Comparison of ENCODE assay signal across 19 cellular contexts in the genomic region with DNA sequence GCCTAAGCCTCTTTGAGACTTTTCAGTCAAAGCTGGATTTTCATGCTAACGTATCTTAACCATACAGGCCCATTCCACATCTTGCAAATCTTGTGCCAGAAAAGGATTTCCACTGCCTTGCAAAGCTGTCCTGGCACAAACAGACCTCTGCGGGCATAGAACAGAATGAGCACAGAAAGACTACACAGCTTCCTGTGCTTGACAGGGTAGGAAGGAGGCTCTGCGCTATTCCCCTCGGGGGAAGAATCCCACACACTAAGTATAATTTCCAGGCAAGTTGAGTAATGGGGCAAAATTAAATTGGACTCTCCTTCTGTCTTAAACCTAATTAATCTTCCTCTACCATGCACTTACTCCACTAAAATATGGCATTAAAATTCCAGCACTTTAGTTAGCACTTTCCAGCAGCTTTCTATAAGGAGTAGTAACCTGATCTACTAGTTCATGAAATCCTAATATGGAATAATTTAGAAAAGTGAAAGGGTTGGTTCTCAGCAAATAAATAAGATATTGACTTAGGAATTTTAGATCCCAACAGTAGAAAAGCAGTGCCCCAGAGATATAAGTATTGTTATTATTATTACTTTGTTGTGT.
DNase-seq lines count a peak whose midpoint lies in the region; ATAC-seq, FAIRE-seq and TF ChIP-seq lines count a peak whose summit lies in the region.
"Had no signal": no experiment of that assay in that cellular context is flagged by ENCODE, and none has a peak within 500 bp of the region (broad histone marks: within the 10 kb centered on the region; RNA-seq: fewer than 3 reads in every experiment).

No MANE protein-coding gene starts in this region.

- BruUV-seq in Calu3 (replicated peaks; lab: Mats Ljungman, UMichigan): no TSS peak
- no TSS peak for BruUV-seq in IMR-90 (replicated peaks; lab: Mats Ljungman, UMichigan)
- BruUV-seq in GM12878 (replicated peaks; lab: Mats Ljungman, UMichigan): no TSS peak

- no peak overlapping the region for H3K23ac ChIP-seq in IMR-90 (ENCODE audit: low read depth, low read length)

- H3K36me3 ChIP-seq in IMR-90 (ENCODE audit: control insufficient read depth, insufficient read depth, low read length): no peaks in the 10 kb centered on the region
- no peaks in the 10 kb centered on the region for H3K36me3 ChIP-seq in GM12878 (ENCODE audit: control insufficient read depth in 2 of 2, insufficient read depth in 2 of 2, low read length in 1 of 2)
- no peaks in the 10 kb centered on the region for H3K36me3 ChIP-seq in uterus
- H3K36me3 ChIP-seq: right lobe of liver, suprapubic skin had no signal

- 0 out of 2 replicates have a peak overlapping the region, but pooled peaks have one; percentile 14 for H2AK5ac ChIP-seq in IMR-90 (ENCODE audit: low read depth, low read length)

- RAD21 ChIA-PET in GM12878 (lab: Charles Lee; ENCODE audit: unreplicated experiment): interaction anchor here (1.1 to 2.5 kb wide), 16 partner anchors 9 to 535 kb away, joined by 3 to 29 read pairs (median 6); a partner anchor contains a TSS

- no peak overlapping the region for H2BK15ac ChIP-seq in IMR-90 (ENCODE audit: low read depth, low read length)

- H3K14ac ChIP-seq in IMR-90 (replicated peaks; ENCODE audit: low read depth, low read length): peak overlapping the region; percentile 55; the same call in 1 of the 2 replicates

- no peak for ATAC-seq in IMR-90 (ENCODE audit: low read depth)
- peak; percentile 41 for ATAC-seq in GM12878
- no peak for ATAC-seq in sciatic nerve

- H3K4me3 Mint-ChIP-seq in Calu3 (ENCODE audit: low read depth, unreplicated experiment): no peak overlapping the region
- H3K4me3 Mint-ChIP-seq: activated CD8-positive, alpha-beta T cell treated with anti-CD3 and anti-CD28 coated beads for 36 hours; activated naive CD8-positive, alpha-beta T cell; dendritic cell treated with granulocyte-macrophage colony-stimulating factor and Interleukin-4, amounts not matched to agents 40 ng/mL and 50 ng/mL, for 4 days; endodermal cell; stimulated activated memory B cell treated with anti-CD40 and anti-IgM and Interleukin-4, amounts not matched to agents 10 μg/mL and 1 μg/mL and 100 μg/mL, for 72 hours had no signal

- in situ Hi-C loops in IMR-90 (cut with MboI; ENCODE audit: low sequenced_read_pairs) (no loop called here), GM12878 (cut with MboI) (loop anchor here (10.0 kb wide), 1 partner anchor 651 kb away; no protein-coding TSS in a partner anchor)

- H4K91ac ChIP-seq in IMR-90 (ENCODE audit: insufficient read depth, low read depth, low read length): no peak overlapping the region

- dilution Hi-C loops in IMR-90 (cut with HindIII; ENCODE audit: low sequenced_read_pairs, unreplicated experiment): no loop called here

- no peak overlapping the region for H3K4me2 ChIP-seq in IMR-90 (ENCODE audit: low read depth, low read length)
- no peak overlapping the region for H3K4me2 ChIP-seq in GM12878 (ENCODE audit: control insufficient read depth, insufficient read depth)

- peak overlapping the region; percentile 45 for H3K27ac Mint-ChIP-seq in Calu3 (ENCODE audit: unreplicated experiment)
- H3K27ac Mint-ChIP-seq: activated CD8-positive, alpha-beta T cell treated with anti-CD3 and anti-CD28 coated beads for 36 hours; activated naive CD8-positive, alpha-beta T cell; endodermal cell; stimulated activated memory B cell treated with anti-CD40 and anti-IgM and Interleukin-4, amounts not matched to agents 10 μg/mL and 1 μg/mL and 100 μg/mL, for 72 hours had no signal

- intact Hi-C loops in Calu3 (cut with micrococcal nuclease; ENCODE audit: unreplicated experiment): loop anchor here (2.0 to 10.0 kb wide), 10 partner anchors 27 to 653 kb away; no protein-coding TSS in a partner anchor
- intact Hi-C loops in IMR-90 (cut with micrococcal nuclease): loop anchor here (1.0 to 10.0 kb wide), 4 partner anchors 281 to 739 kb away; no protein-coding TSS in a partner anchor
- intact Hi-C loops in GM12878 (cut with micrococcal nuclease; ENCODE audit: unreplicated experiment): loop anchor here (1.0 to 2.0 kb wide), 4 partner anchors 61 to 653 kb away; no protein-coding TSS in a partner anchor
- intact Hi-C loops in sciatic nerve (cut with DNase I): no loop called here
- intact Hi-C loops in uterus (cut with DNase I; ENCODE audit: low total_unique reads): no loop called here

- 100% methylated on average over 1 of the region's 4 CpGs; no CpG with 5 or more reads in 1 of the 2 experiments for WGBS in IMR-90 (ENCODE audit: extremely low coverage in 2 of 2, insufficient read length in 1 of 2), 2 experiments
- 51% methylated on average over 4 of the region's 4 CpGs for WGBS in GM12878 (ENCODE audit: insufficient coverage, insufficient replicate concordance, low lambda C conversion rate, missing lambda C conversion rate)

- no peaks in the 10 kb centered on the region for H3K79me1 ChIP-seq in IMR-90 (ENCODE audit: low read depth in 1 of 2, low read length in 2 of 2)

- peaks cover 28% of the 10 kb centered on the region for H3K4me1 Mint-ChIP-seq in Calu3 (ENCODE audit: low read depth, unreplicated experiment)
- H3K4me1 Mint-ChIP-seq: stimulated activated memory B cell treated with anti-CD40 and anti-IgM and Interleukin-4, amounts not matched to agents 10 μg/mL and 1 μg/mL and 100 μg/mL, for 72 hours had no signal

- H3K56ac ChIP-seq in IMR-90 (ENCODE audit: extremely low read depth, insufficient read depth, low read length): no peak overlapping the region

- no peak overlapping the region for H3K9ac ChIP-seq in IMR-90 (ENCODE audit: low read depth, low read length)
- H3K9ac ChIP-seq in GM12878 (ENCODE audit: control insufficient read depth, insufficient read depth, low read length): no peak overlapping the region

- no peak overlapping the region for H2AK9ac ChIP-seq in IMR-90 (replicated peaks; ENCODE audit: low read depth, low read length, poor library complexity)

- H3K27me3 Mint-ChIP-seq in Calu3 (ENCODE audit: unreplicated experiment): no peaks in the 10 kb centered on the region
- H3K27me3 Mint-ChIP-seq: activated naive CD8-positive, alpha-beta T cell; stimulated activated memory B cell treated with anti-CD40 and anti-IgM and Interleukin-4, amounts not matched to agents 10 μg/mL and 1 μg/mL and 100 μg/mL, for 72 hours had no signal

- H4K5ac ChIP-seq in IMR-90 (ENCODE audit: low read depth, low read length): no peak overlapping the region

- H3K9me3 ChIP-seq in IMR-90 (ENCODE audit: control insufficient read depth, insufficient read depth, low read length): no peaks in the 10 kb centered on the region
- H3K9me3 ChIP-seq in GM12878 (replicated peaks; ENCODE audit: control insufficient read depth, insufficient read depth, low read length): no peaks in the 10 kb centered on the region
- H3K9me3 ChIP-seq in uterus: no peaks in the 10 kb centered on the region
- H3K9me3 ChIP-seq: right lobe of liver, suprapubic skin had no signal

- no peak overlapping the region for H3K4ac ChIP-seq in IMR-90 (ENCODE audit: low read depth, low read length)

- TF ChIP-seq RAD21 in IMR-90 (IDR thresholded peaks at IDR 0.05; ENCODE audit: low read length): no peak
- TF ChIP-seq RAD21 in GM12878 (IDR thresholded peaks at IDR 0.05; ENCODE audit: insufficient read depth, low read depth, low read length): no peak

- H3K79me2 ChIP-seq in GM12878 (ENCODE audit: control insufficient read depth, insufficient read depth, low read length): no peaks in the 10 kb centered on the region

- peak overlapping the region; percentile 34 for H2AFZ ChIP-seq in IMR-90 (replicated peaks; ENCODE audit: low read length, poor library complexity)
- H2AFZ ChIP-seq in GM12878 (ENCODE audit: control insufficient read depth, low read depth, low read length): no peak overlapping the region

- DNase-seq in Calu3 (no peak), IMR-90 (no peak), GM12878 (ENCODE audit: low read depth, low spot score) (no peak), left kidney (ENCODE audit: low read depth, low spot score) (peak; percentile 38), nucleus accumbens (lab: John Stamatoyannopoulos, UW) (no peak), sciatic nerve (ENCODE audit: low spot score) (no peak), SIG-M5 treated with dmso at 0.1 percent for 504 hours (lab: John Stamatoyannopoulos, UW; ENCODE audit: unreplicated experiment) (no peak), uterus (no peak)
- DNase-seq: activated effector memory CD4-positive, alpha-beta T cell treated with Interleukin-2 at 50 U/mL for 16 hours; DMS79 treated with DMSO at 0.1 percent for 48 hours; stimulated activated CD4-positive, alpha-beta T cell treated with anti-CD3 and anti-CD28 coated beads, Interleukin-4, amount 100 ng/mL, for 4 hours had no signal

- H4K20me1 ChIP-seq in IMR-90 (ENCODE audit: insufficient read depth, low read length) (no peaks in the 10 kb centered on the region), GM12878 (ENCODE audit: control insufficient read depth, insufficient read depth) (no peaks in the 10 kb centered on the region)

- no peaks in the 10 kb centered on the region for H3K9me3 Mint-ChIP-seq in Calu3 (ENCODE audit: low read depth, unreplicated experiment)
- H3K9me3 Mint-ChIP-seq: activated CD8-positive, alpha-beta T cell treated with anti-CD3 and anti-CD28 coated beads for 36 hours; dendritic cell treated with granulocyte-macrophage colony-stimulating factor and Interleukin-4, amounts not matched to agents 40 ng/mL and 50 ng/mL, for 4 days; endodermal cell; stimulated activated memory B cell treated with anti-CD40 and anti-IgM and Interleukin-4, amounts not matched to agents 10 μg/mL and 1 μg/mL and 100 μg/mL, for 72 hours had no signal

- no peak overlapping the region for H3K18ac ChIP-seq in IMR-90 (ENCODE audit: low read depth, low read length)

- POLR2A ChIA-PET in IMR-90 (lab: Charles Lee; ENCODE audit: unreplicated experiment): no interaction called here
- POLR2A ChIA-PET in GM12878 (lab: Charles Lee): no interaction called here

- SMC1A ChIA-PET in GM12878 (lab: Charles Lee; ENCODE audit: uncharacterized antibody, unreplicated experiment): interaction anchor here (0.8 to 6.1 kb wide), 21 partner anchors 9 to 694 kb away, joined by 3 to 87 read pairs (median 5); no protein-coding TSS in a partner anchor

- H2BK20ac ChIP-seq in IMR-90 (ENCODE audit: low read depth, low read length): no peak overlapping the region

- H3K36me3 Mint-ChIP-seq in Calu3 (ENCODE audit: insufficient read depth, unreplicated experiment): no peaks in the 10 kb centered on the region
- H3K36me3 Mint-ChIP-seq: activated naive CD8-positive, alpha-beta T cell; stimulated activated memory B cell treated with anti-CD40 and anti-IgM and Interleukin-4, amounts not matched to agents 10 μg/mL and 1 μg/mL and 100 μg/mL, for 72 hours had no signal

- TF ChIP-seq POLR2A in IMR-90 (IDR thresholded peaks at IDR 0.05; ENCODE audit: low read depth, low read length) (no peak), GM12878 (IDR thresholded peaks at IDR 0.05; ENCODE audit: low read depth, low read length) (no peak), uterus (IDR thresholded peaks at IDR 0.05) (no peak)

- H3K4me1 ChIP-seq in IMR-90 (ENCODE audit: control insufficient read depth, insufficient read depth, low read length) (no peaks in the 10 kb centered on the region; the same call in none of the 2 replicates), GM12878 (ENCODE audit: control insufficient read depth, insufficient read depth, low read length) (no peaks in the 10 kb centered on the region), uterus (no peaks in the 10 kb centered on the region)
- H3K4me1 ChIP-seq: right lobe of liver had no signal

- CTCF ChIA-PET in Calu3 (lab: Charles Lee) (interaction anchor here (0.6 to 1.3 kb wide), 7 partner anchors 16 to 650 kb away, joined by 3 to 6 read pairs (median 3); no protein-coding TSS in a partner anchor), IMR-90 (lab: Yijun Ruan, JAX) (interaction anchor here (0.5 to 2.9 kb wide), 10 partner anchors 9 to 531 kb away, joined by 3 to 10 read pairs (median 4); no protein-coding TSS in a partner anchor), GM12878 (lab: Yijun Ruan, JAX) (interaction anchor here (0.6 to 3.3 kb wide), 30 partner anchors 10 to 738 kb away, joined by 3 to 64 read pairs (median 4); no protein-coding TSS in a partner anchor)

- H3K4me3 ChIP-seq in IMR-90 (ENCODE audit: insufficient read depth, low read depth, low read length) (no peak overlapping the region), GM12878 (no peak overlapping the region), uterus (no peak overlapping the region)
- H3K4me3 ChIP-seq: right lobe of liver, suprapubic skin had no signal

- no peaks in the 10 kb centered on the region for H3K27me3 ChIP-seq in IMR-90 (ENCODE audit: control insufficient read depth, insufficient read depth, low read length)
- H3K27me3 ChIP-seq in GM12878 (replicated peaks in 1 of 2; ENCODE audit: control insufficient read depth in 2 of 2, insufficient read depth in 2 of 2, low read length in 1 of 2): no peaks in the 10 kb centered on the region; a peak in 1 of 4 replicates
- H3K27me3 ChIP-seq in uterus: no peaks in the 10 kb centered on the region
- H3K27me3 ChIP-seq: right lobe of liver, suprapubic skin had no signal

- no peak for TF ChIP-seq EP300 in GM12878 (IDR thresholded peaks at IDR 0.05; ENCODE audit: borderline replicate concordance in 1 of 2, control insufficient read depth in 1 of 2, low read depth in 2 of 2, low read length in 2 of 2)

- peak overlapping the region; percentile 21; the same call in 1 of the 2 replicates for H2BK120ac ChIP-seq in IMR-90 (ENCODE audit: low read depth, low read length)

- H3K9me1 ChIP-seq in IMR-90 (ENCODE audit: insufficient read depth, low read length): no peaks in the 10 kb centered on the region; the same call in 1 of the 2 replicates

- H4K8ac ChIP-seq in IMR-90 (ENCODE audit: low read depth in 2 of 2, low read length in 2 of 2): no peak overlapping the region; a peak in 1 of 4 replicates

- no peak overlapping the region for H2BK5ac ChIP-seq in IMR-90 (ENCODE audit: low read depth, low read length, poor library complexity, severe bottlenecking)

- no peak for FAIRE-seq in GM12878 (lab: Jason Lieb, UNC)

- TF ChIP-seq CTCF in Calu3 (IDR thresholded peaks at IDR 0.05; ENCODE audit: unreplicated experiment): no peak
- no peak for TF ChIP-seq CTCF in IMR-90 (conservative IDR thresholded peaks at IDR 0.05; ENCODE audit: low read depth, low read length)
- TF ChIP-seq CTCF in GM12878 (IDR thresholded peaks at IDR 0.05 in 2 of 3, conservative IDR thresholded peaks at IDR 0.05 in 1 of 3; ENCODE audit: control insufficient read depth in 2 of 3, extremely low read depth in 1 of 3, insufficient read depth in 1 of 3, low read depth in 3 of 3, low read length in 3 of 3): no peak
- TF ChIP-seq CTCF in uterus (IDR thresholded peaks at IDR 0.05): no peak

- H3K27ac ChIP-seq in IMR-90 (ENCODE audit: insufficient read depth, low read length): no peak overlapping the region
- no peak overlapping the region for H3K27ac ChIP-seq in GM12878 (ENCODE audit: control insufficient read depth, insufficient read depth)
- H3K27ac ChIP-seq in uterus: no peak overlapping the region
- H3K27ac ChIP-seq: C4-2B, right lobe of liver, suprapubic skin had no signal

Comparison
In these comparisons a context has a peak if more than half of its experiments do, and no peak if none do; other contexts are left out.
1. intact Hi-C loops: an anchor here in Calu3 (2.0 to 10.0 kb wide), IMR-90 (1.0 to 10.0 kb wide) and GM12878 (1.0 to 2.0 kb wide); none called in sciatic nerve and uterus.